In genomic region chr13:86446311-86446710, GRCh38 we compare ENCODE assay signal across 15 cellular contexts.
DNase-seq lines count a peak whose midpoint lies in the region; ATAC-seq and TF ChIP-seq lines count a peak whose summit lies in the region.
"Had no signal": no experiment of that assay in that cellular context is flagged by ENCODE, and none has a peak within 500 bp of the region (broad histone marks: within the 10 kb centered on the region; RNA-seq: fewer than 3 reads in every experiment).

No MANE protein-coding gene starts in this region.

- no peak overlapping the region for H3K4me2 ChIP-seq in Karpas-422 (ENCODE audit: low read depth, low read length, poor library complexity, severe bottlenecking)
- H3K4me2 ChIP-seq: hepatocyte had no signal

- no peaks in the 10 kb centered on the region for H3K36me3 ChIP-seq in Karpas-422 (ENCODE audit: insufficient read depth, low read length)
- H3K36me3 ChIP-seq: thoracic aorta had no signal

- H3K4me3 ChIP-seq in Karpas-422 (ENCODE audit: low read length) (no peak overlapping the region), astrocyte of the spinal cord (ENCODE audit: low read depth, low read length) (no peak overlapping the region)
- H3K4me3 ChIP-seq: hepatocyte, mucosa of descending colon, thoracic aorta had no signal

- H3K27ac ChIP-seq in Karpas-422 (ENCODE audit: low read length) = no peak overlapping the region
- H3K27ac ChIP-seq: hepatocyte, thoracic aorta had no signal

- peaks cover 12% of the 10 kb centered on the region for H3K9me3 Mint-ChIP-seq in activated T-cell treated with anti-CD3 and anti-CD28 coated beads, Interleukin-2, amount 50 U/mL, for 4 hours

- peak overlapping the region; percentile 51 for H2AFZ ChIP-seq in Karpas-422 (ENCODE audit: low read length)
- H2AFZ ChIP-seq: hepatocyte had no signal

- ATAC-seq in activated T-cell treated with anti-CD3 and anti-CD28 coated beads, Interleukin-2, amount 50 U/mL, for 4 hours = no peak
- ATAC-seq: mucosa of descending colon had no signal

- no peak for TF ChIP-seq CTCF in astrocyte of the spinal cord (IDR thresholded peaks at IDR 0.05; ENCODE audit: low read depth, low read length)

- H3K79me2 ChIP-seq in Karpas-422 (ENCODE audit: low read length) = no peaks in the 10 kb centered on the region
- H3K79me2 ChIP-seq: hepatocyte had no signal

- H3K9ac ChIP-seq in Karpas-422 (ENCODE audit: low read length) = no peak overlapping the region

- H3K4me1 Mint-ChIP-seq in activated T-cell treated with anti-CD3 and anti-CD28 coated beads, Interleukin-2, amount 50 U/mL, for 4 hours (ENCODE audit: low read depth) = no peaks in the 10 kb centered on the region
- H3K4me1 Mint-ChIP-seq: activated naive CD8-positive, alpha-beta T cell treated with anti-CD3 and anti-CD28 coated beads for 36 hours had no signal

- in situ Hi-C loops in astrocyte of the spinal cord (cut with HindIII; ENCODE audit: low sequenced_read_pairs) = no loop called here

- H3K27me3 Mint-ChIP-seq in activated T-cell treated with anti-CD3 and anti-CD28 coated beads, Interleukin-2, amount 50 U/mL, for 4 hours (ENCODE audit: low read depth) = no peaks in the 10 kb centered on the region
- H3K27me3 Mint-ChIP-seq: activated naive CD8-positive, alpha-beta T cell treated with anti-CD3 and anti-CD28 coated beads for 36 hours had no signal

- no peaks in the 10 kb centered on the region for H4K20me1 ChIP-seq in Karpas-422 (ENCODE audit: insufficient read depth, low read depth, low read length)

- H3K36me3 Mint-ChIP-seq in activated T-cell treated with anti-CD3 and anti-CD28 coated beads, Interleukin-2, amount 50 U/mL, for 4 hours (ENCODE audit: insufficient read depth) = no peaks in the 10 kb centered on the region
- H3K36me3 Mint-ChIP-seq: activated naive CD8-positive, alpha-beta T cell treated with anti-CD3 and anti-CD28 coated beads for 36 hours had no signal

- no peaks in the 10 kb centered on the region for H3K27me3 ChIP-seq in Karpas-422 (ENCODE audit: low read length)
- H3K27me3 ChIP-seq: hepatocyte had no signal

- no peaks in the 10 kb centered on the region for H3K9me2 ChIP-seq in Karpas-422 (replicated peaks; ENCODE audit: insufficient read depth, low read length)

- DNase-seq in Daoy (ENCODE audit: low read depth) (peak; percentile 80), Karpas-422 (no peak), astrocyte of the spinal cord (ENCODE audit: low read depth, low spot score) (peak; percentile 95), kidney glomerular epithelial cell (lab: John Stamatoyannopoulos, UW) (peak; percentile 4), HK-2 (ENCODE audit: unreplicated experiment) (no peak), hippocampal formation (lab: John Stamatoyannopoulos, UW) (no peak), amygdala (lab: John Stamatoyannopoulos, UW) (no peak)
- DNase-seq in activated T-cell treated with anti-CD3 and anti-CD28 coated beads, Interleukin-2, amount 50 U/mL, for 4 hours = no peak
- DNase-seq: activated CD8-positive, alpha-beta memory T cell treated with anti-CD3 and anti-CD28 coated beads for 24 hours; activated naive CD8-positive, alpha-beta T cell treated with anti-CD3 and anti-CD28 coated beads for 36 hours; GOT3; mucosa of descending colon; NCI-H1436 treated with DMSO at 0.1 percent for 48 hours had no signal

- H3K4me3 Mint-ChIP-seq in activated T-cell treated with anti-CD3 and anti-CD28 coated beads, Interleukin-2, amount 50 U/mL, for 4 hours = no peak overlapping the region
- H3K4me3 Mint-ChIP-seq: activated naive CD8-positive, alpha-beta T cell treated with anti-CD3 and anti-CD28 coated beads for 36 hours had no signal

- H3K9me3 ChIP-seq in Karpas-422 (ENCODE audit: low read length) = no peaks in the 10 kb centered on the region
- H3K9me3 ChIP-seq: mucosa of descending colon, thoracic aorta had no signal

- H3K4me1 ChIP-seq in Karpas-422 (ENCODE audit: low read length) = no peaks in the 10 kb centered on the region

Comparison
In these comparisons a context has a peak if more than half of its experiments do, and no peak if none do; other contexts are left out.
1. DNase-seq: peak in Daoy (single experiment), astrocyte of the spinal cord (single experiment) and kidney glomerular epithelial cell (single experiment); none in Karpas-422 (single experiment), HK-2 (single experiment), hippocampal formation (0 of 2), amygdala (0 of 56) and activated T-cell treated with anti-CD3 and anti-CD28 coated beads, Interleukin-2, amount 50 U/mL, for 4 hours (single experiment).